In genomic region chr1:1068077-1068373, GRCh38 we compare ENCODE assay signal across 1 cellular context.
TF ChIP-seq lines count a peak whose summit lies in the region.

No MANE protein-coding gene starts in this region.

TF ChIP-seq in A549, 52 proteins besides CTCF, POLR2A, EP300 and RAD21:
- TF ChIP-seq REST (IDR thresholded peaks at IDR 0.05) (no peak), RNF2 (IDR thresholded peaks at IDR 0.05; ENCODE audit: borderline replicate concordance, low read depth) (no peak), ZC3H11A (IDR thresholded peaks at IDR 0.05) (no peak), TFCP2L1 (CRISPR knock-in tag; IDR thresholded peaks at IDR 0.05) (no peak), PHF8 (IDR thresholded peaks at IDR 0.05; ENCODE audit: borderline replicate concordance, low read depth) (no peak)
- TF ChIP-seq, protein P1, sequence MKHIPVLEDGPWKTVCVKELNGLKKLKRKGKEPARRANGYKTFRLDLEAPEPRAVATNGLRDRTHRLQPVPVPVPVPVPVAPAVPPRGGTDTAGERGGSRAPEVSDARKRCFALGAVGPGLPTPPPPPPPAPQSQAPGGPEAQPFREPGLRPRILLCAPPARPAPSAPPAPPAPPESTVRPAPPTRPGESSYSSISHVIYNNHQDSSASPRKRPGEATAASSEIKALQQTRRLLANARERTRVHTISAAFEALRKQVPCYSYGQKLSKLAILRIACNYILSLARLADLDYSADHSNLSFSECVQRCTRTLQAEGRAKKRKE (CRISPR knock-in tag; IDR thresholded peaks at IDR 0.05; ENCODE audit: low read depth): no peak
